In the genomic region with DNA sequence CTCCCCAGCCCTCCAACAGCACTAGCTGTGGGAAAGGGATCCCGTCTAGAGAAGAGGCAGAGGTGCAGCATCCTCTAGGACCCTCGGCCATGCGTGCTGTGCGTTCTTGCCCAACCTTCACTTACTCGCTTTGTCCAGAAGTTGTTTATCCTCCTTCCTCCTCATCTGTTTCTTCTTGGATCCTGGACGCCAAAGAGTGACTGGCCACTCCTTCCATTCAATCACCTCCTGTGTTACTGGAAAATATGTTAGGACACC, we compare ENCODE assay signal across 20 cellular contexts.
DNase-seq lines count a peak whose midpoint lies in the region; ATAC-seq, FAIRE-seq and TF ChIP-seq lines count a peak whose summit lies in the region.
"Had no signal": no experiment of that assay in that cellular context is flagged by ENCODE, and none has a peak within 500 bp of the region (broad histone marks: within the 10 kb centered on the region; RNA-seq: fewer than 3 reads in every experiment).

No MANE protein-coding gene starts in this region.

- H3K4me1 ChIP-seq in gastroesophageal sphincter (peaks cover 0 to 86% (median 13%) of the 10 kb centered on the region in 3 donors), prostate gland (replicated peaks) (no peaks in the 10 kb centered on the region), transverse colon (peaks cover 18 to 41% (median 27%) of the 10 kb centered on the region in 4 donors)

- no peaks in the 10 kb centered on the region for H3K27me3 Mint-ChIP-seq in activated T-cell treated with anti-CD3 and anti-CD28 coated beads, Interleukin-2, amount 50 U/mL, for 24 hours
- H3K27me3 Mint-ChIP-seq: naive thymus-derived CD8-positive, alpha-beta T cell; stimulated activated naive CD8-positive, alpha-beta T cell treated with anti-CD3 and anti-CD28 coated beads, Interleukin-15, amount 100 ng/mL, for 72 hours had no signal

- TF ChIP-seq EP300 in gastroesophageal sphincter (IDR thresholded peaks at IDR 0.05), result no peak
- no peak for TF ChIP-seq EP300 in transverse colon (IDR thresholded peaks at IDR 0.05; ENCODE audit: low read depth)

- no peak overlapping the region for H3K4me3 Mint-ChIP-seq in activated T-cell treated with anti-CD3 and anti-CD28 coated beads, Interleukin-2, amount 50 U/mL, for 24 hours
- H3K4me3 Mint-ChIP-seq: dendritic cell treated with granulocyte-macrophage colony-stimulating factor and Interleukin-4, amounts not matched to agents 40 ng/mL and 50 ng/mL, for 4 days; naive thymus-derived CD8-positive, alpha-beta T cell; stimulated activated naive CD8-positive, alpha-beta T cell treated with anti-CD3 and anti-CD28 coated beads, Interleukin-15, amount 100 ng/mL, for 72 hours had no signal

- H3K27ac ChIP-seq in gastroesophageal sphincter (peak overlapping the region; percentile 90 to 98 (median 92)), prostate gland (peak overlapping the region; percentile 14 to 30), transverse colon (peak overlapping the region; percentile 76 to 91 (median 84))
- H3K27ac ChIP-seq: KMS-11, lower lobe of right lung had no signal

- no peaks in the 10 kb centered on the region for H3K27me3 ChIP-seq in bronchial epithelial cell (ENCODE audit: control insufficient read depth, insufficient read depth, low read length)
- no peaks in the 10 kb centered on the region for H3K27me3 ChIP-seq in gastroesophageal sphincter
- no peaks in the 10 kb centered on the region for H3K27me3 ChIP-seq in prostate gland (replicated peaks; ENCODE audit: insufficient read depth)
- H3K27me3 ChIP-seq in transverse colon, result no peaks in the 10 kb centered on the region
- H3K27me3 ChIP-seq: BE2C had no signal

- in situ Hi-C loops in transverse colon (cut with MboI; ENCODE audit: low pct_ligation_motif_present in 1 of 4, low pct_unique_long_range_greater_than_20kb in 1 of 4, low sequenced_read_pairs in 3 of 4), result no loop called here

- intact Hi-C loops in prostate gland (cut with DNase I), result loop anchor here (10.0 kb wide), 1 partner anchor 408 kb away; no protein-coding TSS in a partner anchor
- intact Hi-C loops in transverse colon (cut with DNase I; ENCODE audit: low total_unique reads), result loop anchor here (10.0 kb wide), 1 partner anchor 108 kb away; no protein-coding TSS in a partner anchor

- H3K9me3 Mint-ChIP-seq in activated T-cell treated with anti-CD3 and anti-CD28 coated beads, Interleukin-2, amount 50 U/mL, for 24 hours, result no peaks in the 10 kb centered on the region
- H3K9me3 Mint-ChIP-seq: dendritic cell treated with granulocyte-macrophage colony-stimulating factor and Interleukin-4, amounts not matched to agents 40 ng/mL and 50 ng/mL, for 4 days; naive thymus-derived CD8-positive, alpha-beta T cell; stimulated activated naive CD8-positive, alpha-beta T cell treated with anti-CD3 and anti-CD28 coated beads, Interleukin-15, amount 100 ng/mL, for 72 hours had no signal

- TF ChIP-seq POLR2A in gastroesophageal sphincter (IDR thresholded peaks at IDR 0.05) (no peak), prostate gland (IDR thresholded peaks at IDR 0.05) (no peak), transverse colon (IDR thresholded peaks at IDR 0.05) (no peak)

- no peak for TF ChIP-seq CTCF in bronchial epithelial cell (IDR thresholded peaks at IDR 0.05; ENCODE audit: insufficient read depth, low read length, severe bottlenecking)
- no peak for TF ChIP-seq CTCF in gastroesophageal sphincter (IDR thresholded peaks at IDR 0.05)
- no peak for TF ChIP-seq CTCF in prostate gland (IDR thresholded peaks at IDR 0.05)
- no peak for TF ChIP-seq CTCF in transverse colon (IDR thresholded peaks at IDR 0.05)

- H3K9me3 ChIP-seq in gastroesophageal sphincter (no peaks in the 10 kb centered on the region), prostate gland (no peaks in the 10 kb centered on the region), transverse colon (no peaks in the 10 kb centered on the region)
- H3K9me3 ChIP-seq: BE2C, lower lobe of right lung, SK-N-SH had no signal

- H3K4me1 Mint-ChIP-seq in activated T-cell treated with anti-CD3 and anti-CD28 coated beads, Interleukin-2, amount 50 U/mL, for 24 hours (ENCODE audit: low read depth), result peaks cover 18% of the 10 kb centered on the region

- no peaks in the 10 kb centered on the region for H3K36me3 Mint-ChIP-seq in activated T-cell treated with anti-CD3 and anti-CD28 coated beads, Interleukin-2, amount 50 U/mL, for 24 hours (ENCODE audit: low read depth)
- H3K36me3 Mint-ChIP-seq: naive thymus-derived CD8-positive, alpha-beta T cell had no signal

- H3K4me3 ChIP-seq in bronchial epithelial cell (ENCODE audit: low read depth, low read length) (no peak overlapping the region), gastroesophageal sphincter (no peak overlapping the region), prostate gland (no peak overlapping the region), transverse colon (no peak overlapping the region)
- H3K4me3 ChIP-seq: lower lobe of right lung had no signal

- peak; percentile 43 for FAIRE-seq in bronchial epithelial cell (lab: Jason Lieb, UNC)

- no peaks in the 10 kb centered on the region for H3K36me3 ChIP-seq in bronchial epithelial cell (ENCODE audit: control insufficient read depth, insufficient read depth, low read length)
- H3K36me3 ChIP-seq in gastroesophageal sphincter, result no peaks in the 10 kb centered on the region
- H3K36me3 ChIP-seq in prostate gland, result no peaks in the 10 kb centered on the region
- H3K36me3 ChIP-seq in transverse colon, result no peaks in the 10 kb centered on the region
- H3K36me3 ChIP-seq: BE2C, lower lobe of right lung had no signal

- no peak for DNase-seq in bronchial epithelial cell (ENCODE audit: low read depth)
- no peak for DNase-seq in prostate gland (ENCODE audit: low spot score)
- DNase-seq in transverse colon, result no peak
- DNase-seq in GDM1 (lab: John Stamatoyannopoulos, UW), result no peak
- DNase-seq in activated T-cell treated with anti-CD3 and anti-CD28 coated beads, Interleukin-2, amount 50 U/mL, for 24 hours, result no peak
- DNase-seq: activated naive CD4-positive, alpha-beta T cell treated with anti-CD3 and anti-CD28 coated beads, Interleukin-2, amount 50 U/mL, for 16 hours; BE2C; Calu3; lower lobe of right lung; naive thymus-derived CD8-positive, alpha-beta T cell; NCI-H1092; NCI-H2107; NCI-H526; PC-3; SK-N-SH; stimulated activated naive CD8-positive, alpha-beta T cell treated with anti-CD3 and anti-CD28 coated beads, Interleukin-15, amount 100 ng/mL, for 72 hours had no signal

- no peak overlapping the region for H3K27ac Mint-ChIP-seq in activated T-cell treated with anti-CD3 and anti-CD28 coated beads, Interleukin-2, amount 50 U/mL, for 24 hours
- H3K27ac Mint-ChIP-seq: dendritic cell treated with granulocyte-macrophage colony-stimulating factor and Interleukin-4, amounts not matched to agents 40 ng/mL and 50 ng/mL, for 4 days had no signal

- ATAC-seq in gastroesophageal sphincter (no peak), HG03432 (IDR thresholded peaks at IDR 0.05; ENCODE audit: unreplicated experiment) (no peak)
- ATAC-seq: naive thymus-derived CD8-positive, alpha-beta T cell; PC-3; stimulated activated naive CD8-positive, alpha-beta T cell treated with anti-CD3 and anti-CD28 coated beads, Interleukin-15, amount 100 ng/mL, for 72 hours had no signal

- WGBS in gastroesophageal sphincter (ENCODE audit: low coverage in 1 of 2), 2 donors, result 39 to 82% methylated on average over 6 of the region's 6 CpGs
- WGBS in prostate gland, result 91% methylated on average over 6 of the region's 6 CpGs
- WGBS in transverse colon (ENCODE audit: low coverage in 1 of 2), 2 donors, result 79% methylated on average over 6 of the region's 6 CpGs; no CpG with 5 or more reads in 1 of the 2 donors

Comparison
In these comparisons a context has a peak if more than half of its experiments do, and no peak if none do; other contexts are left out.
1. H3K27ac ChIP-seq: peak in every context shown above with its lines; median percentile 92 in gastroesophageal sphincter; 84 in transverse colon; 22 in prostate gland.